ENCODE assay signal across 10 cellular contexts in genomic region chr22:31732089-31732829, GRCh38.
"Had no signal": no experiment of that assay in that cellular context is flagged by ENCODE, and none has a peak within 500 bp of the region (broad histone marks: within the 10 kb centered on the region; RNA-seq: fewer than 3 reads in every experiment).

No MANE protein-coding gene starts in this region.

- DNase-seq: activated CD4-positive, alpha-beta memory T cell treated with anti-CD3 and anti-CD28 coated beads for 36 hours; activated CD4-positive, CD25-positive, alpha-beta regulatory T cell treated with anti-CD3 and anti-CD28 coated beads, Interleukin-2, amount 50 U/mL, for 72 hours; activated naive CD4-positive, alpha-beta T cell treated with anti-CD3 and anti-CD28 coated beads for 36 hours; amygdala; sigmoid colon; stimulated activated CD4-positive, alpha-beta T cell treated with anti-CD3 and anti-CD28 coated beads, Interleukin-12 subunit alpha, Interleukin-12 subunit beta, amount 100 ng/mL, for 4 hours; stimulated activated naive CD4-positive, alpha-beta T cell treated with Interleukin-2 at 50 U/mL for 16 hours had no signal

- H3K9me3 ChIP-seq: sigmoid colon had no signal

- H3K27ac ChIP-seq: sigmoid colon had no signal

- H3K4me3 ChIP-seq: sigmoid colon had no signal

- ATAC-seq: activated T-helper 17 cell treated with anti-CD3 and anti-CD28 coated beads, Interleukin-2, amount 50 U/mL, for 72 hours; esophagus mucosa; natural killer cell treated with Interleukin-12 subunit alpha and Interleukin-12 subunit beta and Interleukin-15 and Interleukin-18, amount 100 ng/mL, for 72 hours had no signal

- H3K27me3 ChIP-seq: sigmoid colon had no signal
